18 cellular contexts compared by ENCODE assay signal in genomic region chr14:58794993-58795762, GRCh38.
DNase-seq lines count a peak whose midpoint lies in the region; ATAC-seq and TF ChIP-seq lines count a peak whose summit lies in the region.
"Had no signal": no experiment of that assay in that cellular context is flagged by ENCODE, and none has a peak within 500 bp of the region (broad histone marks: within the 10 kb centered on the region; RNA-seq: fewer than 3 reads in every experiment).

No MANE protein-coding gene starts in this region.

- no peak overlapping the region for H2BK120ac ChIP-seq in neuronal stem cell (ENCODE audit: low read depth, low read length)

- DNase-seq in PC-3 (no peak), neuronal stem cell (ENCODE audit: low spot score) (no peak), left ventricle myocardium inferior (no peak), heart right ventricle (no peak)
- DNase-seq: C1 segment of cervical spinal cord, DMS79, Karpas-422, NCI-H1048, NCI-H1436, NCI-H2029, NCI-H2171, NCI-H526, Peyer's patch, T-helper 17 cell had no signal

- H3K79me2 ChIP-seq in PC-3 (ENCODE audit: low read length), result no peaks in the 10 kb centered on the region

- H3K14ac ChIP-seq in neuronal stem cell (ENCODE audit: low read length), result no peak overlapping the region

- H3K4me1 ChIP-seq in PC-3 (ENCODE audit: insufficient read depth, low read length), result no peaks in the 10 kb centered on the region
- H3K4me1 ChIP-seq in neuronal stem cell (ENCODE audit: control insufficient read depth in 2 of 2, insufficient read depth in 1 of 2, low read depth in 1 of 2, low read length in 2 of 2), result peaks cover 2 to 5% of the 10 kb centered on the region in 2 donors
- peaks cover 5% of the 10 kb centered on the region for H3K4me1 ChIP-seq in left ventricle myocardium inferior
- peaks cover 0 to 14% (median 0%) of the 10 kb centered on the region in 9 donors for H3K4me1 ChIP-seq in heart right ventricle
- H3K4me1 ChIP-seq: SJSA1 had no signal

- no peaks in the 10 kb centered on the region for H3F3A ChIP-seq in PC-3 (ENCODE audit: low read length, unreplicated experiment)

- H3K23ac ChIP-seq in neuronal stem cell (ENCODE audit: low read depth, low read length, poor library complexity), result no peak overlapping the region

- H2AFZ ChIP-seq in PC-3 (ENCODE audit: low read length) (no peak overlapping the region), neuronal stem cell (ENCODE audit: low read length) (no peak overlapping the region)

- H3K9me3 ChIP-seq in PC-3 (ENCODE audit: low read length), result no peaks in the 10 kb centered on the region
- H3K9me3 ChIP-seq in neuronal stem cell (replicated peaks in 1 of 2; ENCODE audit: control insufficient read depth in 2 of 2, insufficient read depth in 1 of 2, low read depth in 1 of 2, low read length in 2 of 2), result no peaks in the 10 kb centered on the region
- no peaks in the 10 kb centered on the region for H3K9me3 ChIP-seq in left ventricle myocardium inferior (replicated peaks)
- H3K9me3 ChIP-seq in heart right ventricle, result no peaks in the 10 kb centered on the region
- H3K9me3 ChIP-seq: Peyer's patch, SJSA1 had no signal

- H2BK5ac ChIP-seq in neuronal stem cell (ENCODE audit: low read length), result no peak overlapping the region

- POLR2A ChIA-PET in PC-3 (lab: Charles Lee; ENCODE audit: unreplicated experiment), result no interaction called here

- no peak overlapping the region for H3K4me2 ChIP-seq in PC-3 (ENCODE audit: low read length)
- no peak overlapping the region for H3K4me2 ChIP-seq in neuronal stem cell (ENCODE audit: insufficient read depth, low read length, poor library complexity, severe bottlenecking)

- H3K27ac ChIP-seq in PC-3 (ENCODE audit: low read length) (no peak overlapping the region), neuronal stem cell (replicated peaks; ENCODE audit: low read length) (no peak overlapping the region), left ventricle myocardium inferior (replicated peaks) (no peak overlapping the region), heart right ventricle (no peak overlapping the region)
- H3K27ac ChIP-seq: Peyer's patch, SJSA1 had no signal

- no peak overlapping the region for H4K8ac ChIP-seq in neuronal stem cell (ENCODE audit: low read depth, low read length)

- TF ChIP-seq CTCF in PC-3 (conservative IDR thresholded peaks at IDR 0.05; ENCODE audit: low read depth, low read length) (peak; percentile 45), left ventricle myocardium inferior (IDR thresholded peaks at IDR 0.05; ENCODE audit: borderline replicate concordance) (no peak), heart right ventricle (IDR thresholded peaks at IDR 0.05) (no peak)

- H3K9ac ChIP-seq in PC-3 (ENCODE audit: low read length), result no peak overlapping the region
- no peak overlapping the region for H3K9ac ChIP-seq in neuronal stem cell (ENCODE audit: low read depth, low read length, poor library complexity)

- no peak overlapping the region for H2BK15ac ChIP-seq in neuronal stem cell (ENCODE audit: low read length)

- H3K27me3 ChIP-seq in PC-3 (ENCODE audit: low read length), result peaks cover 87% of the 10 kb centered on the region
- H3K27me3 ChIP-seq in neuronal stem cell (ENCODE audit: control insufficient read depth in 3 of 3, insufficient read depth in 3 of 3, low read depth in 1 of 3, low read length in 3 of 3), result no peaks in the 10 kb centered on the region
- peaks cover 4% of the 10 kb centered on the region for H3K27me3 ChIP-seq in left ventricle myocardium inferior (ENCODE audit: low read depth)
- peaks cover 0 to 6% (median 0%) of the 10 kb centered on the region in 7 donors for H3K27me3 ChIP-seq in heart right ventricle
- H3K27me3 ChIP-seq: Peyer's patch had no signal

- no peaks in the 10 kb centered on the region for H3K36me3 ChIP-seq in PC-3 (ENCODE audit: low read depth, low read length)
- no peaks in the 10 kb centered on the region for H3K36me3 ChIP-seq in neuronal stem cell (replicated peaks in 1 of 2; ENCODE audit: control insufficient read depth in 2 of 2, insufficient read depth in 2 of 2, low read length in 2 of 2)
- no peaks in the 10 kb centered on the region for H3K36me3 ChIP-seq in left ventricle myocardium inferior
- H3K36me3 ChIP-seq in heart right ventricle, result no peaks in the 10 kb centered on the region
- H3K36me3 ChIP-seq: Peyer's patch, SJSA1 had no signal

- intact Hi-C loops in PC-3 (cut with micrococcal nuclease) (no loop called here), left ventricle myocardium inferior (cut with micrococcal nuclease) (no loop called here), heart right ventricle (cut with DNase I) (no loop called here)

- ATAC-seq in GM18498 (IDR thresholded peaks at IDR 0.05; ENCODE audit: unreplicated experiment), result peak; percentile 29
- peak; percentile 27 for ATAC-seq in GM21717 (IDR thresholded peaks at IDR 0.05; ENCODE audit: unreplicated experiment)
- no peak for ATAC-seq in PC-3
- ATAC-seq in heart right ventricle, result no peak
- ATAC-seq in HG02973 (IDR thresholded peaks at IDR 0.05; ENCODE audit: unreplicated experiment), result no peak
- ATAC-seq: T-helper 17 cell had no signal

- H3K9me2 ChIP-seq in PC-3 (replicated peaks; ENCODE audit: low read length), result no peaks in the 10 kb centered on the region

- H2AK5ac ChIP-seq in neuronal stem cell (ENCODE audit: low read depth, low read length), result no peak overlapping the region

- no peak overlapping the region for H2BK12ac ChIP-seq in neuronal stem cell (ENCODE audit: low read length)

- H3K4me3 ChIP-seq in PC-3 (ENCODE audit: low read length), result no peak overlapping the region
- H3K4me3 ChIP-seq in neuronal stem cell (ENCODE audit: low read length in 2 of 2), result no peak overlapping the region
- no peak overlapping the region for H3K4me3 ChIP-seq in left ventricle myocardium inferior
- no peak overlapping the region for H3K4me3 ChIP-seq in heart right ventricle
- H3K4me3 ChIP-seq: Peyer's patch, SJSA1 had no signal

- BruUV-seq in PC-3 (replicated peaks; lab: Mats Ljungman, UMichigan), result no TSS peak

- CTCF ChIA-PET in PC-3 (lab: Charles Lee), result no interaction called here

- WGBS in neuronal stem cell (ENCODE audit: extremely low coverage in 2 of 2, insufficient read length in 2 of 2, insufficient replicate concordance in 1 of 2), 2 donors, result no CpG with 5 or more reads among the region's 5 CpGs
- WGBS in heart right ventricle, 2 donors, result 70 to 76% methylated on average over 5 of the region's 5 CpGs

- H4K20me1 ChIP-seq in PC-3 (ENCODE audit: low read length), result no peaks in the 10 kb centered on the region

- no peak overlapping the region for H4K91ac ChIP-seq in neuronal stem cell (ENCODE audit: low read depth, low read length, poor library complexity)

- H3K4ac ChIP-seq in neuronal stem cell (ENCODE audit: low read length), result no peak overlapping the region

- no peaks in the 10 kb centered on the region for H3K79me1 ChIP-seq in neuronal stem cell (ENCODE audit: low read depth, low read length)

- H3K18ac ChIP-seq in neuronal stem cell (ENCODE audit: low read length), result no peak overlapping the region

Comparison
In these comparisons a context has a peak if more than half of its experiments do, and no peak if none do; other contexts are left out.
1. ATAC-seq: peak in GM18498 (single experiment) and GM21717 (single experiment); none in PC-3 (single experiment), heart right ventricle (0 of 8) and HG02973 (single experiment).